In genomic region chr22:33851240-33851639, GRCh38 we compare ENCODE assay signal across 13 cellular contexts.
DNase-seq lines count a peak whose midpoint lies in the region; TF ChIP-seq lines count a peak whose summit lies in the region.
"Had no signal": no experiment of that assay in that cellular context is flagged by ENCODE, and none has a peak within 500 bp of the region (broad histone marks: within the 10 kb centered on the region; RNA-seq: fewer than 3 reads in every experiment).

No MANE protein-coding gene starts in this region.

- dilution Hi-C loops in mammary epithelial cell (cut with HindIII; ENCODE audit: low sequenced_read_pairs): no loop called here

- H3K14ac ChIP-seq in mesenchymal stem cell (ENCODE audit: low read length in 2 of 2): no peak overlapping the region

- no peak overlapping the region for H2AK5ac ChIP-seq in mesenchymal stem cell (ENCODE audit: low read length, severe bottlenecking)

- H3K27me3 ChIP-seq in HUES6 (ENCODE audit: control insufficient read depth, insufficient read depth, low read length) (no peaks in the 10 kb centered on the region), mammary epithelial cell (ENCODE audit: insufficient read depth, low read length) (no peaks in the 10 kb centered on the region), mesenchymal stem cell (ENCODE audit: control insufficient read depth in 1 of 2, insufficient read depth in 1 of 2, low read length in 2 of 2) (no peaks in the 10 kb centered on the region)
- H3K27me3 ChIP-seq: neutrophil had no signal

- WGBS in mammary epithelial cell (ENCODE audit: low coverage, missing lambda C conversion rate): 84% methylated on average over 5 of the region's 5 CpGs
- 61% methylated on average over 5 of the region's 5 CpGs for WGBS in mesenchymal stem cell

- no peak overlapping the region for H4K8ac ChIP-seq in mesenchymal stem cell (ENCODE audit: low read length)

- CTCF ChIA-PET in mammary epithelial cell (lab: Charles Lee; ENCODE audit: low non-redundant PET): no interaction called here

- H2AFZ ChIP-seq in mammary epithelial cell (ENCODE audit: low read depth, low read length) (no peak overlapping the region), mesenchymal stem cell (ENCODE audit: low read depth, low read length) (no peak overlapping the region)

- H4K91ac ChIP-seq in mesenchymal stem cell (ENCODE audit: low read length): no peak overlapping the region

- H3K23ac ChIP-seq in mesenchymal stem cell (ENCODE audit: low read length in 2 of 2): no peak overlapping the region

- H3K4me1 ChIP-seq in HUES6 (ENCODE audit: control insufficient read depth, insufficient read depth, low read length) (peaks cover 54% of the 10 kb centered on the region), mammary epithelial cell (ENCODE audit: insufficient read depth, low read length) (peaks cover 4% of the 10 kb centered on the region), mesenchymal stem cell (ENCODE audit: control insufficient read depth, insufficient read depth, low read depth, low read length) (peaks cover 5% of the 10 kb centered on the region)

- BruUV-seq in mammary epithelial cell (replicated peaks; lab: Mats Ljungman, UMichigan): no TSS peak

- H3K4me3 ChIP-seq in AG10803 (ENCODE audit: low read length) (no peak overlapping the region), HUES6 (ENCODE audit: low read depth, low read length) (peak overlapping the region; percentile 12; the same call in 1 of the 2 replicates), mammary epithelial cell (replicated peaks in 1 of 3; ENCODE audit: insufficient read depth in 1 of 3, low read depth in 2 of 3, low read length in 3 of 3) (no peak overlapping the region), mesenchymal stem cell (ENCODE audit: insufficient read depth in 1 of 2, low read depth in 1 of 2, low read length in 2 of 2) (no peak overlapping the region)
- H3K4me3 ChIP-seq: skin epidermis had no signal

- TF ChIP-seq CTCF in AG10803 (conservative IDR thresholded peaks at IDR 0.05; ENCODE audit: low read length): no peak
- TF ChIP-seq CTCF in mammary epithelial cell (conservative IDR thresholded peaks at IDR 0.05 in 1 of 2, IDR thresholded peaks at IDR 0.05 in 1 of 2; ENCODE audit: extremely low read depth in 1 of 2, insufficient read depth in 1 of 2, low read depth in 1 of 2, low read length in 2 of 2): no peak

- H3K9me3 ChIP-seq in HUES6 (ENCODE audit: control insufficient read depth, insufficient read depth, low read depth, low read length) (peaks cover 8% of the 10 kb centered on the region; the same call in 1 of the 2 replicates), mammary epithelial cell (replicated peaks; ENCODE audit: insufficient read depth, low read length) (no peaks in the 10 kb centered on the region), mesenchymal stem cell (ENCODE audit: control insufficient read depth, low read length) (no peaks in the 10 kb centered on the region)
- H3K9me3 ChIP-seq: neutrophil had no signal

- H2BK5ac ChIP-seq in mesenchymal stem cell (ENCODE audit: low read depth, low read length, poor library complexity, severe bottlenecking): no peak overlapping the region

- no peak overlapping the region for H2BK15ac ChIP-seq in mesenchymal stem cell (ENCODE audit: low read depth, poor library complexity, severe bottlenecking)

- H3K36me3 ChIP-seq in HUES6 (ENCODE audit: control insufficient read depth, insufficient read depth, low read length) (no peaks in the 10 kb centered on the region), mammary epithelial cell (ENCODE audit: insufficient read depth, low read length) (no peaks in the 10 kb centered on the region), mesenchymal stem cell (ENCODE audit: control insufficient read depth in 1 of 2, insufficient read depth in 2 of 2, low read depth in 1 of 2, low read length in 2 of 2) (no peaks in the 10 kb centered on the region)
- H3K36me3 ChIP-seq: neutrophil had no signal

- no peaks in the 10 kb centered on the region for H4K20me1 ChIP-seq in mammary epithelial cell (ENCODE audit: insufficient read depth, low read length)

- H3K27ac ChIP-seq in HUES6 (ENCODE audit: low read depth, low read length): peak overlapping the region; percentile 39; the same call in 1 of the 2 replicates
- H3K27ac ChIP-seq in mammary epithelial cell (ENCODE audit: insufficient read depth, low read depth, low read length): no peak overlapping the region
- H3K27ac ChIP-seq in mesenchymal stem cell (ENCODE audit: low read length, poor library complexity, severe bottlenecking): no peak overlapping the region
- H3K27ac ChIP-seq: neutrophil, skin epidermis had no signal

- no peak overlapping the region for H3K4me2 ChIP-seq in mammary epithelial cell (ENCODE audit: insufficient read depth, low read depth, low read length)
- no peak overlapping the region for H3K4me2 ChIP-seq in mesenchymal stem cell (ENCODE audit: low read length, poor library complexity, severe bottlenecking)

- no peak overlapping the region for H3K9ac ChIP-seq in HUES6 (ENCODE audit: low read length)
- no peak overlapping the region for H3K9ac ChIP-seq in mammary epithelial cell (ENCODE audit: insufficient read depth, low read length)
- no peak overlapping the region for H3K9ac ChIP-seq in mesenchymal stem cell (ENCODE audit: low read length)

- no peak overlapping the region for H2BK12ac ChIP-seq in mesenchymal stem cell (ENCODE audit: low read length in 2 of 2)

- H3K18ac ChIP-seq in mesenchymal stem cell (ENCODE audit: low read depth in 1 of 2, low read length in 2 of 2): no peak overlapping the region

- in situ Hi-C loops in mammary epithelial cell (cut with MboI; ENCODE audit: low sequenced_read_pairs in 2 of 2): loop anchor here in 1 of 2 donors (25.0 kb wide), 1 partner anchor 539 kb away; no protein-coding TSS in a partner anchor

- DNase-seq in AG10803 (ENCODE audit: low read depth) (peak; percentile 42), mammary epithelial cell (peak; percentile 31), mesenchymal stem cell (peak; percentile 68), RKO (ENCODE audit: low spot score) (no peak), T-helper 1 cell (no peak), AG08396 (ENCODE audit: low spot score) (no peak), NCI-H446 treated with DMSO at 0.1 percent for 48 hours (lab: John Stamatoyannopoulos, UW) (no peak)
- DNase-seq: activated CD8-positive, alpha-beta memory T cell treated with anti-CD3 and anti-CD28 coated beads, Interleukin-2, amount 10 ng/mL, durations not matched to agents 7 days and 5 days; activated naive CD4-positive, alpha-beta T cell treated with Interleukin-2 at 50 U/mL for 16 hours; NCI-H345 had no signal

- intact Hi-C loops in mammary epithelial cell (cut with micrococcal nuclease): no loop called here

- no peak overlapping the region for H2BK120ac ChIP-seq in mesenchymal stem cell (ENCODE audit: low read depth, low read length)

- peaks cover 4% of the 10 kb centered on the region for H3K79me1 ChIP-seq in mesenchymal stem cell (replicated peaks; ENCODE audit: low read length, poor library complexity, severe bottlenecking)

- no peak overlapping the region for H3K4ac ChIP-seq in mesenchymal stem cell (ENCODE audit: low read depth in 1 of 2, low read length in 2 of 2)

- no peaks in the 10 kb centered on the region for H3K79me2 ChIP-seq in mammary epithelial cell (ENCODE audit: insufficient read depth, low read length)

Comparison
In these comparisons a context has a peak if more than half of its experiments do, and no peak if none do; other contexts are left out.
1. DNase-seq: peak in AG10803 (single experiment), mammary epithelial cell (single experiment) and mesenchymal stem cell (single experiment); none in RKO (single experiment), T-helper 1 cell (0 of 5), AG08396 (single experiment) and NCI-H446 treated with DMSO at 0.1 percent for 48 hours (single experiment).